25 cellular contexts compared by ENCODE assay signal in the genomic region with DNA sequence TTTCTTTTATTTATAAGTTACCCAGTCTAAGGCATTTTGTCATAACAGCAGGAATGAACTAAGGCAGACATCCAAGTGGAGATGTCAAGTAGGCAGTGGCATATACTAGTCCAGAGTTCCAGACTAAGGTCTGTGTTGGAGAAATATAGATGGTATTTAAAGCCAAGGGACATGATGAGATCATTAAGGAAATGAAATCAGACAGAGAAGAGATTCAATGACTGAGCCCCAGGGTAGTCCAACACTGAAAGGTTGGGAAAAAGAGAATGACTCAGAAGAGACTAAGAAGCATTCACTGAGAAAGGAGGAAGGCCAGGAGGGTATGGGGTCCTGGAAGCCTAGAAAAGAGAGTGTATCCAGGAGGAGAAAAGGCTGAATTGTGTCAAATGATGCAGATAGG.
DNase-seq lines count a peak whose midpoint lies in the region; TF ChIP-seq lines count a peak whose summit lies in the region.
"Had no signal": no experiment of that assay in that cellular context is flagged by ENCODE, and none has a peak within 500 bp of the region (broad histone marks: within the 10 kb centered on the region; RNA-seq: fewer than 3 reads in every experiment).

No MANE protein-coding gene starts in this region.

- no peaks in the 10 kb centered on the region for H3K36me3 ChIP-seq in smooth muscle cell (ENCODE audit: low read depth)
- H3K36me3 ChIP-seq in esophagus muscularis mucosa, result no peaks in the 10 kb centered on the region
- no peaks in the 10 kb centered on the region for H3K36me3 ChIP-seq in SJCRH30
- H3K36me3 ChIP-seq: pancreas, thoracic aorta, vagina, WERI-Rb-1 had no signal

- intact Hi-C loops in esophagus muscularis mucosa (cut with DNase I), result no loop called here

- H3K4me2 ChIP-seq in smooth muscle cell, result peak overlapping the region; percentile 42

- no peaks in the 10 kb centered on the region for H3K9me3 ChIP-seq in smooth muscle cell (replicated peaks; ENCODE audit: low read depth)
- no peaks in the 10 kb centered on the region for H3K9me3 ChIP-seq in esophagus muscularis mucosa
- no peaks in the 10 kb centered on the region for H3K9me3 ChIP-seq in SJCRH30 (replicated peaks)
- H3K9me3 ChIP-seq: pancreas, thoracic aorta, vagina had no signal

- DNase-seq in ELR (ENCODE audit: low read depth) (peak; percentile 46), SK-MEL-5 (ENCODE audit: low read depth, low spot score) (peak; percentile 68), fibroblast of pulmonary artery (ENCODE audit: low read depth) (peak; percentile 63), smooth muscle cell (lab: John Stamatoyannopoulos, UW; ENCODE audit: unreplicated experiment) (no peak), esophagus muscularis mucosa (ENCODE audit: extremely low spot score) (no peak), SJCRH30 (no peak)
- no peak for DNase-seq in stimulated activated CD4-positive, alpha-beta T cell treated with anti-CD3 and anti-CD28 coated beads, Interleukin-15, amount 100 ng/mL, for 24 hours
- DNase-seq: activated CD4-positive, alpha-beta T cell treated with anti-CD3 and anti-CD28 coated beads, Interleukin-2, amount 10 ng/mL, durations not matched to agents 24 days and 14 days; activated naive CD4-positive, alpha-beta T cell treated with anti-CD3 and anti-CD28 coated beads for 36 hours; activated T-cell treated with anti-CD3 and anti-CD28 coated beads, Interleukin-2, amount 50 U/mL, for 72 hours; CD4-positive, CD25-positive, alpha-beta regulatory T cell; central memory CD4-positive, alpha-beta T cell; Karpas-422; midbrain; MV-4-11; NCI-H2171 treated with DMSO at 0.1 percent for 48 hours; pancreas; right cardiac atrium; stimulated activated CD4-positive, alpha-beta T cell treated with anti-CD3 and anti-CD28 coated beads, Interleukin-12 subunit alpha, Interleukin-12 subunit beta, amount 100 ng/mL, for 4 hours; stimulated activated CD4-positive, alpha-beta T cell treated with anti-CD3 and anti-CD28 coated beads, Interleukin-4, amount 100 ng/mL, for 4 hours; stimulated activated naive CD4-positive, alpha-beta T cell; WERI-Rb-1 had no signal

- H3K4me1 ChIP-seq in smooth muscle cell (ENCODE audit: low read depth) (peaks cover 18% of the 10 kb centered on the region), esophagus muscularis mucosa (no peaks in the 10 kb centered on the region), SJCRH30 (peaks cover 5% of the 10 kb centered on the region)
- H3K4me1 ChIP-seq: pancreas, vagina had no signal

- peaks cover 17% of the 10 kb centered on the region for H3F3A ChIP-seq in smooth muscle cell (ENCODE audit: low read depth)

- H3K9ac ChIP-seq in smooth muscle cell (ENCODE audit: low read depth), result no peak overlapping the region

- peak overlapping the region; percentile 64 for H3K27ac ChIP-seq in smooth muscle cell (ENCODE audit: low read depth)
- H3K27ac ChIP-seq in esophagus muscularis mucosa (replicated peaks in 1 of 4), result no peak overlapping the region
- no peak overlapping the region for H3K27ac ChIP-seq in SJCRH30
- H3K27ac ChIP-seq: pancreas, RWPE1, thoracic aorta, vagina, WERI-Rb-1 had no signal

- peak overlapping the region; percentile 33 for H2AFZ ChIP-seq in smooth muscle cell (ENCODE audit: low read depth)

- H3K4me3 ChIP-seq in fibroblast of pulmonary artery (replicated peaks; ENCODE audit: low read depth, low read length), result no peak overlapping the region
- no peak overlapping the region for H3K4me3 ChIP-seq in smooth muscle cell
- no peak overlapping the region for H3K4me3 ChIP-seq in esophagus muscularis mucosa
- no peak overlapping the region for H3K4me3 ChIP-seq in SJCRH30
- H3K4me3 ChIP-seq: pancreas, thoracic aorta, vagina had no signal

- no peaks in the 10 kb centered on the region for H4K20me1 ChIP-seq in smooth muscle cell (ENCODE audit: low read depth)

- in situ Hi-C loops in SK-MEL-5 (cut with HindIII; ENCODE audit: low pct_unique_long_range_greater_than_20kb, low sequenced_read_pairs), result no loop called here

- H3K79me2 ChIP-seq in smooth muscle cell (ENCODE audit: low read depth), result no peaks in the 10 kb centered on the region

- TF ChIP-seq CTCF in fibroblast of pulmonary artery (IDR thresholded peaks at IDR 0.05; ENCODE audit: low read length, missing control alignments) (no peak), smooth muscle cell (IDR thresholded peaks at IDR 0.05; ENCODE audit: borderline replicate concordance, insufficient read depth, poor library complexity, severe bottlenecking) (no peak), esophagus muscularis mucosa (IDR thresholded peaks at IDR 0.05) (no peak)

- no peak for TF ChIP-seq POLR2A in esophagus muscularis mucosa (IDR thresholded peaks at IDR 0.05; ENCODE audit: low read depth)

- TF ChIP-seq EP300 in esophagus muscularis mucosa (IDR thresholded peaks at IDR 0.05), result no peak

- peaks cover 4% of the 10 kb centered on the region for H3K27me3 ChIP-seq in smooth muscle cell (ENCODE audit: low read depth)
- no peaks in the 10 kb centered on the region for H3K27me3 ChIP-seq in esophagus muscularis mucosa
- H3K27me3 ChIP-seq in SJCRH30, result no peaks in the 10 kb centered on the region
- H3K27me3 ChIP-seq: pancreas, vagina had no signal

Comparison
In these comparisons a context has a peak if more than half of its experiments do, and no peak if none do; other contexts are left out.
1. DNase-seq: peak in ELR (single experiment), SK-MEL-5 (single experiment) and fibroblast of pulmonary artery (single experiment); none in smooth muscle cell (single experiment), esophagus muscularis mucosa (single experiment), stimulated activated CD4-positive, alpha-beta T cell treated with anti-CD3 and anti-CD28 coated beads, Interleukin-15, amount 100 ng/mL, for 24 hours (single experiment) and SJCRH30 (0 of 2).